ENCODE assay signal across 25 cellular contexts in genomic region chr18:47791461-47791860, GRCh38.
"Had no signal": no experiment of that assay in that cellular context is flagged by ENCODE, and none has a peak within 500 bp of the region (broad histone marks: within the 10 kb centered on the region; RNA-seq: fewer than 3 reads in every experiment).

No MANE protein-coding gene starts in this region.

- H3K4me3 Mint-ChIP-seq: naive thymus-derived CD4-positive, alpha-beta T cell had no signal

- H3K4me1 ChIP-seq: gastrocnemius medialis, left lung, lower lobe of right lung had no signal

- H3K4me3 ChIP-seq: coronary artery, dorsolateral prefrontal cortex, esophagus squamous epithelium, gastrocnemius medialis, heart right ventricle, left lung, lower lobe of right lung had no signal

- H3K27ac Mint-ChIP-seq: naive thymus-derived CD4-positive, alpha-beta T cell had no signal

- H3K27ac ChIP-seq: coronary artery, dorsolateral prefrontal cortex, epithelial cell of prostate, esophagus squamous epithelium, gastrocnemius medialis, heart right ventricle, left lung, lower lobe of right lung had no signal

- H3K36me3 ChIP-seq: esophagus squamous epithelium, gastrocnemius medialis, heart right ventricle, left lung, lower lobe of right lung had no signal

- H3K27me3 ChIP-seq: dorsolateral prefrontal cortex, gastrocnemius medialis, heart right ventricle, left lung had no signal

- H3K9me3 ChIP-seq: esophagus squamous epithelium, gastrocnemius medialis, left lung, lower lobe of right lung had no signal

- H3K4me1 Mint-ChIP-seq: naive thymus-derived CD4-positive, alpha-beta T cell had no signal

- DNase-seq: dermis blood vessel endothelial cell; dorsolateral prefrontal cortex; effector CD4-positive, alpha-beta T cell; effector memory CD4-positive, alpha-beta T cell; erythroblast; esophagus squamous epithelium; foreskin fibroblast; foreskin melanocyte; gastrocnemius medialis; glutamatergic neuron; head of caudate nucleus; heart right ventricle; hippocampal formation; left cardiac atrium; left lung; left ventricle myocardium superior; lower lobe of right lung; mesenchymal stem cell; midbrain; naive thymus-derived CD4-positive, alpha-beta T cell had no signal

- FAIRE-seq: colon, islet of Langerhans, keratinocyte had no signal
